In genomic region chr16:27203429-27204231, GRCh38 we compare ENCODE assay signal across 8 cellular contexts. TPM values are rescaled to one million over a fixed set of nuclear protein-coding genes. Genes with fewer than 3 reads are reported as not detected.
DNase-seq lines count a peak whose midpoint lies in the region; ATAC-seq and TF ChIP-seq lines count a peak whose summit lies in the region.

Gene KDM8 (plus strand): TSS chr16:27203526. CDS start chr16:27210124, 6,598 bp downstream.

- peak within 1 kb of the TSS; percentile 86 to 96 (median 93) for H3K9ac ChIP-seq in BLaER1 treated with 17β-estradiol and CSF1 and Interleukin-3, amounts not matched to agents 10 nM and 100 nM

- peaks cover 55 to 87% (median 79%) of the 10 kb centered on the region in 10 experiments for H3K4me1 ChIP-seq in BLaER1 treated with 17β-estradiol and CSF1 and Interleukin-3, amounts not matched to agents 10 nM and 100 nM
- peaks cover 6 to 32% of the 10 kb centered on the region in 2 donors for H3K4me1 ChIP-seq in left lung

- peak within 1 kb of the TSS; percentile 100 for H3K27ac Mint-ChIP-seq in dendritic cell treated with granulocyte-macrophage colony-stimulating factor and Interleukin-4, amounts not matched to agents 40 ng/mL and 50 ng/mL, for 4 days

- peak in 1 of 2 donors; percentile 18 for TF ChIP-seq CTCF in left lung (IDR thresholded peaks at IDR 0.05)

- peak within 1 kb of the TSS; percentile 55 to 75 (median 66) for H3K4me3 ChIP-seq in BLaER1 treated with 17β-estradiol and CSF1 and Interleukin-3, amounts not matched to agents 10 nM and 100 nM
- H3K4me3 ChIP-seq in left lung, result peak within 1 kb of the TSS; percentile 47 to 66

- H3K27me3 Mint-ChIP-seq in dendritic cell treated with granulocyte-macrophage colony-stimulating factor and Interleukin-4, amounts not matched to agents 40 ng/mL and 50 ng/mL, for 4 days, result peaks cover 2% of the 10 kb centered on the region

- intact Hi-C loops in dendritic cell treated with granulocyte-macrophage colony-stimulating factor and Interleukin-4, amounts not matched to agents 40 ng/mL and 50 ng/mL, for 4 days (cut with micrococcal nuclease), result no loop called here
- intact Hi-C loops in left lung (cut with DNase I), result no loop called here

- H3K9me3 Mint-ChIP-seq in dendritic cell treated with granulocyte-macrophage colony-stimulating factor and Interleukin-4, amounts not matched to agents 40 ng/mL and 50 ng/mL, for 4 days, result no peaks in the 10 kb centered on the region

- peaks cover 11% of the 10 kb centered on the region for H3K36me3 Mint-ChIP-seq in dendritic cell treated with granulocyte-macrophage colony-stimulating factor and Interleukin-4, amounts not matched to agents 40 ng/mL and 50 ng/mL, for 4 days (ENCODE audit: low read depth)

- no peaks in the 10 kb centered on the region for H4K20me1 ChIP-seq in BLaER1 treated with 17β-estradiol and CSF1 and Interleukin-3, amounts not matched to agents 10 nM and 100 nM

- peak within 1 kb of the TSS; percentile 89 to 99 (median 95) for H3K27ac ChIP-seq in BLaER1 treated with 17β-estradiol and CSF1 and Interleukin-3, amounts not matched to agents 10 nM and 100 nM
- peak within 1 kb of the TSS; percentile 95 to 96 for H3K27ac ChIP-seq in left lung

- H3K4me2 ChIP-seq in BLaER1 treated with 17β-estradiol and CSF1 and Interleukin-3, amounts not matched to agents 10 nM and 100 nM, result peak within 1 kb of the TSS; percentile 81 to 98 (median 95)

- 0 out of 22 replicates have a peak, but pooled peaks cover 0 to 5% (median 0%) of the 10 kb centered on the region in 11 experiments for H3K36me3 ChIP-seq in BLaER1 treated with 17β-estradiol and CSF1 and Interleukin-3, amounts not matched to agents 10 nM and 100 nM
- peaks cover 0 to 3% of the 10 kb centered on the region in 2 donors for H3K36me3 ChIP-seq in left lung

- H3K4me1 Mint-ChIP-seq in dendritic cell treated with granulocyte-macrophage colony-stimulating factor and Interleukin-4, amounts not matched to agents 40 ng/mL and 50 ng/mL, for 4 days (ENCODE audit: low read depth), result peaks cover 40% of the 10 kb centered on the region

- H3K4me3 Mint-ChIP-seq in dendritic cell treated with granulocyte-macrophage colony-stimulating factor and Interleukin-4, amounts not matched to agents 40 ng/mL and 50 ng/mL, for 4 days, result peak within 1 kb of the TSS; percentile 84

- ATAC-seq in GM19351 (IDR thresholded peaks at IDR 0.05; ENCODE audit: unreplicated experiment) (peak; percentile 84), HG03521 (IDR thresholded peaks at IDR 0.05; ENCODE audit: unreplicated experiment) (peak; percentile 84), left lung (peak; percentile 94)

- H3K27me3 ChIP-seq in BLaER1 treated with 17β-estradiol and CSF1 and Interleukin-3, amounts not matched to agents 10 nM and 100 nM, result no peaks in the 10 kb centered on the region
- no peaks in the 10 kb centered on the region for H3K27me3 ChIP-seq in left lung

- peak; percentile 98 for DNase-seq in NCI-H748 (lab: John Stamatoyannopoulos, UW; ENCODE audit: unreplicated experiment)
- peak; percentile 99 for DNase-seq in activated CD4-positive, alpha-beta T cell treated with anti-CD3 and anti-CD28 coated beads, Interleukin-2, amount 50 U/mL, for 1 hour
- peak; percentile 100 for DNase-seq in left lung
- DNase-seq in stimulated activated CD4-positive, alpha-beta T cell treated with anti-CD3 and anti-CD28 coated beads, Interleukin-2, amount 100 ng/mL, for 48 hours, result peak; percentile 97 to 99

- H3K9me3 ChIP-seq in BLaER1 treated with 17β-estradiol and CSF1 and Interleukin-3, amounts not matched to agents 10 nM and 100 nM (replicated peaks in 1 of 11), result peaks cover 0 to 15% (median 0%) of the 10 kb centered on the region in 11 experiments; a peak in 6 of 22 replicates
- H3K9me3 ChIP-seq in left lung, result no peaks in the 10 kb centered on the region

RNA-seq across cellular contexts. Expression of gene KDM8, which starts in this region (rescaled TPM):
- total RNA-seq in left lung, result 1 to 10 TPM; 5.2 to 7.6 TPM

Comparison
In these comparisons a context has a peak if more than half of its experiments do, and no peak if none do; other contexts are left out.
1. Peak in every context shown above with its lines: DNase-seq, ATAC-seq, H3K4me3 ChIP-seq and H3K27ac ChIP-seq.